Comparison of ENCODE assay signal across 22 cellular contexts in the genomic region with DNA sequence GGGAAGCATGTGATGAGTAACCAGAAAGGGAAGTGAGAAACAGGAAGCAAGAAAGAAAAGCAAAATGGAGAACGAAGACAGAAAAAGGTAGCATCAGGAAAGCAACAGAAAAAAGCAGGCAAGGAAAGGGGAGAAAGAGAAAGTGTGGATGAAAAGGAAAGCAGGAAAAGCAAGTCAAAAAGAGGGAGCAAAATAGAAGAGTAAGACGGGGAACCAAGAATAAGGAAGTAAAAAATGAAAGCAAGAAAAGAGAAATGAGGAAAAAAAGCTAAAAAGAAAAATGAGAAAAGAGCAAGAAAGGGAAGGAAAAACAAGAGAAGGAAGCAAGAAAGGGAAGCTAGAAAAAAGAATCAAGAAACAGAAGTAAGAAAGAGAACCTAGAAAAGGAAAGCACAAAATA.
"Had no signal": no experiment of that assay in that cellular context is flagged by ENCODE, and none has a peak within 500 bp of the region (broad histone marks: within the 10 kb centered on the region; RNA-seq: fewer than 3 reads in every experiment).

No MANE protein-coding gene starts in this region.

- H3K4me1 Mint-ChIP-seq: activated CD4-positive, alpha-beta memory T cell treated with anti-CD3 and anti-CD28 coated beads, Interleukin-2, amount 10 ng/mL, durations not matched to agents 7 days and 5 days; activated CD4-positive, alpha-beta T cell treated with anti-CD3 and anti-CD28 coated beads, Interleukin-2, amount 10 ng/mL, durations not matched to agents 24 days and 14 days; brain; immature natural killer cell; stimulated activated naive CD8-positive, alpha-beta T cell treated with anti-CD3 and anti-CD28 coated beads, Interleukin-15, amount 100 ng/mL, for 72 hours had no signal

- DNase-seq: activated CD4-positive, alpha-beta memory T cell treated with anti-CD3 and anti-CD28 coated beads, Interleukin-2, amount 10 ng/mL, durations not matched to agents 7 days and 5 days; activated CD4-positive, alpha-beta T cell treated with anti-CD3 and anti-CD28 coated beads, Interleukin-2, amount 10 ng/mL, durations not matched to agents 24 days and 14 days; activated effector memory CD4-positive, alpha-beta T cell treated with Interleukin-2 at 50 U/mL for 16 hours; activated naive CD4-positive, alpha-beta T cell treated with anti-CD3 and anti-CD28 coated beads for 36 hours; activated T-cell treated with anti-CD3 and anti-CD28 coated beads, Interleukin-2, amount 50 U/mL, for 72 hours; aorta; effector CD4-positive, alpha-beta T cell; erythroblast; foreskin melanocyte; immature natural killer cell; naive thymus-derived CD8-positive, alpha-beta T cell; ovary; psoas muscle; stimulated activated CD4-positive, alpha-beta T cell treated with anti-CD3 and anti-CD28 coated beads, Interleukin-12 subunit alpha, Interleukin-12 subunit beta, amount 100 ng/mL, for 4 hours; stimulated activated CD4-positive, alpha-beta T cell treated with anti-CD3 and anti-CD28 coated beads, Interleukin-4, amount 100 ng/mL, for 4 hours; stimulated activated naive CD8-positive, alpha-beta T cell treated with anti-CD3 and anti-CD28 coated beads, Interleukin-15, amount 100 ng/mL, for 72 hours; T1000; tibial artery had no signal

- H3K27ac Mint-ChIP-seq: activated CD4-positive, alpha-beta memory T cell treated with anti-CD3 and anti-CD28 coated beads, Interleukin-2, amount 10 ng/mL, durations not matched to agents 7 days and 5 days; activated CD4-positive, alpha-beta T cell treated with anti-CD3 and anti-CD28 coated beads, Interleukin-2, amount 10 ng/mL, durations not matched to agents 24 days and 14 days; activated naive CD4-positive, alpha-beta T cell treated with anti-CD3 and anti-CD28 coated beads for 36 hours; activated T-cell treated with anti-CD3 and anti-CD28 coated beads, Interleukin-2, amount 50 U/mL, for 72 hours; brain; immature natural killer cell; naive thymus-derived CD8-positive, alpha-beta T cell; stimulated activated naive CD8-positive, alpha-beta T cell treated with anti-CD3 and anti-CD28 coated beads, Interleukin-15, amount 100 ng/mL, for 72 hours; T-helper 1 cell treated with Interleukin-12 subunit alpha and Interleukin-12 subunit beta and Interleukin-4 antibody, amounts not matched to agents 30 μg/mL and 1 μg/mL, for 36 hours had no signal

- H3K27me3 Mint-ChIP-seq: activated CD4-positive, alpha-beta memory T cell treated with anti-CD3 and anti-CD28 coated beads, Interleukin-2, amount 10 ng/mL, durations not matched to agents 7 days and 5 days; activated CD4-positive, alpha-beta T cell treated with anti-CD3 and anti-CD28 coated beads, Interleukin-2, amount 10 ng/mL, durations not matched to agents 24 days and 14 days; stimulated activated naive CD8-positive, alpha-beta T cell treated with anti-CD3 and anti-CD28 coated beads, Interleukin-15, amount 100 ng/mL, for 72 hours had no signal

- H3K4me3 Mint-ChIP-seq: activated CD4-positive, alpha-beta memory T cell treated with anti-CD3 and anti-CD28 coated beads, Interleukin-2, amount 10 ng/mL, durations not matched to agents 7 days and 5 days; activated CD4-positive, alpha-beta T cell treated with anti-CD3 and anti-CD28 coated beads, Interleukin-2, amount 10 ng/mL, durations not matched to agents 24 days and 14 days; activated naive CD4-positive, alpha-beta T cell treated with anti-CD3 and anti-CD28 coated beads for 36 hours; activated T-cell treated with anti-CD3 and anti-CD28 coated beads, Interleukin-2, amount 50 U/mL, for 72 hours; brain; immature natural killer cell; naive thymus-derived CD8-positive, alpha-beta T cell; stimulated activated naive CD8-positive, alpha-beta T cell treated with anti-CD3 and anti-CD28 coated beads, Interleukin-15, amount 100 ng/mL, for 72 hours; T-helper 1 cell treated with Interleukin-12 subunit alpha and Interleukin-12 subunit beta and Interleukin-4 antibody, amounts not matched to agents 30 μg/mL and 1 μg/mL, for 36 hours had no signal

- H3K36me3 Mint-ChIP-seq: brain had no signal

- ATAC-seq: activated CD4-positive, CD25-positive, alpha-beta regulatory T cell treated with anti-CD3 and anti-CD28 coated beads, Interleukin-2, amount 50 U/mL, for 24 hours; activated T-cell treated with anti-CD3 and anti-CD28 coated beads, Interleukin-2, amount 50 U/mL, for 72 hours; left lobe of liver; naive thymus-derived CD8-positive, alpha-beta T cell; psoas muscle; stimulated activated naive CD8-positive, alpha-beta T cell treated with anti-CD3 and anti-CD28 coated beads, Interleukin-15, amount 100 ng/mL, for 72 hours had no signal
